8 cellular contexts compared by ENCODE assay signal in genomic region chr3:111071257-111072015, GRCh38. TPM values are rescaled to one million over a fixed set of nuclear protein-coding genes. Genes with fewer than 3 reads are reported as not detected.
DNase-seq lines count a peak whose midpoint lies in the region; ATAC-seq and TF ChIP-seq lines count a peak whose summit lies in the region.

Gene NECTIN3, plus strand, starts transcription at chr3:111071816. Its CDS starts 202 bp downstream, at chr3:111072018.

- H3K27ac ChIP-seq in SJSA1 = peak within 1 kb of the TSS; percentile 84

- no peaks in the 10 kb centered on the region for H3K9me3 ChIP-seq in SJSA1 (replicated peaks)
- H3K9me3 ChIP-seq in neuron (ENCODE audit: low read length) = no peaks in the 10 kb centered on the region

- H3K4me1 ChIP-seq in SJSA1 (replicated peaks) (peaks cover 11% of the 10 kb centered on the region), neuron (ENCODE audit: insufficient read depth, low read length) (peaks cover 21% of the 10 kb centered on the region)

- H3K36me3 ChIP-seq in SJSA1 (peaks cover 9% of the 10 kb centered on the region; the same call in 1 of the 2 replicates), neuron (ENCODE audit: insufficient read depth, low read length) (no peaks in the 10 kb centered on the region)

- H3K4me3 ChIP-seq in SJSA1 (peak within 1 kb of the TSS; percentile 94), neuron (ENCODE audit: low read length) (peak within 1 kb of the TSS; percentile 77)

- no peak for TF ChIP-seq CTCF in CD14-positive monocyte (IDR thresholded peaks at IDR 0.05)

- peaks cover 0 to 20% (median 12%) of the 10 kb centered on the region in 7 donors for H3K9me3 Mint-ChIP-seq in CD14-positive monocyte
- no peaks in the 10 kb centered on the region for H3K9me3 Mint-ChIP-seq in activated naive CD8-positive, alpha-beta T cell (ENCODE audit: low read depth)
- no peaks in the 10 kb centered on the region for H3K9me3 Mint-ChIP-seq in stimulated activated naive CD8-positive, alpha-beta T cell treated with anti-CD3 and anti-CD28 coated beads, Interleukin-15, amount 100 ng/mL, for 72 hours

- peak within 1 kb of the TSS; percentile 78 to 90 for H3K4me3 Mint-ChIP-seq in CD14-positive monocyte
- H3K4me3 Mint-ChIP-seq in activated naive CD8-positive, alpha-beta T cell = peak within 1 kb of the TSS; percentile 95
- peak within 1 kb of the TSS; percentile 85 to 97 for H3K4me3 Mint-ChIP-seq in stimulated activated naive CD8-positive, alpha-beta T cell treated with anti-CD3 and anti-CD28 coated beads, Interleukin-15, amount 100 ng/mL, for 72 hours

- H3K27me3 ChIP-seq in SJSA1 (replicated peaks) (no peaks in the 10 kb centered on the region), neuron (ENCODE audit: insufficient read depth, low read length) (no peaks in the 10 kb centered on the region)

- DNase-seq in CD14-positive monocyte (ENCODE audit: low spot score) = peak; percentile 47
- peak; percentile 99 for DNase-seq in HT1080 (ENCODE audit: low read depth)
- peak; percentile 95 to 96 for DNase-seq in SJSA1 (ENCODE audit: low read depth in 1 of 2, low spot score in 2 of 2)
- DNase-seq in germinal center (ENCODE audit: low spot score) = peak; percentile 74
- peak; percentile 79 to 83 for DNase-seq in stimulated activated naive CD8-positive, alpha-beta T cell treated with anti-CD3 and anti-CD28 coated beads, Interleukin-15, amount 100 ng/mL, for 72 hours

- peak within 1 kb of the TSS in 1 of 7 donors; percentile 59 for H3K27ac Mint-ChIP-seq in CD14-positive monocyte
- H3K27ac Mint-ChIP-seq in activated naive CD8-positive, alpha-beta T cell = peak within 1 kb of the TSS; percentile 18
- peak within 1 kb of the TSS; percentile 72 to 89 for H3K27ac Mint-ChIP-seq in stimulated activated naive CD8-positive, alpha-beta T cell treated with anti-CD3 and anti-CD28 coated beads, Interleukin-15, amount 100 ng/mL, for 72 hours

- peaks cover 19% of the 10 kb centered on the region for H3K4me1 Mint-ChIP-seq in CD14-positive monocyte
- peaks cover 28% of the 10 kb centered on the region for H3K4me1 Mint-ChIP-seq in activated naive CD8-positive, alpha-beta T cell (ENCODE audit: low read depth)
- H3K4me1 Mint-ChIP-seq in stimulated activated naive CD8-positive, alpha-beta T cell treated with anti-CD3 and anti-CD28 coated beads, Interleukin-15, amount 100 ng/mL, for 72 hours = peaks cover 28% of the 10 kb centered on the region

- intact Hi-C loops in CD14-positive monocyte (cut with micrococcal nuclease) = no loop called here

- peaks cover 50 to 77% (median 66%) of the 10 kb centered on the region in 3 donors for H3K27me3 Mint-ChIP-seq in CD14-positive monocyte (ENCODE audit: low read depth in 3 of 3)
- peaks cover 29% of the 10 kb centered on the region for H3K27me3 Mint-ChIP-seq in activated naive CD8-positive, alpha-beta T cell
- peaks cover 60% of the 10 kb centered on the region for H3K27me3 Mint-ChIP-seq in stimulated activated naive CD8-positive, alpha-beta T cell treated with anti-CD3 and anti-CD28 coated beads, Interleukin-15, amount 100 ng/mL, for 72 hours

- H2AFZ ChIP-seq in neuron (ENCODE audit: low read depth, low read length) = peak within 1 kb of the TSS; percentile 36

- peak; percentile 84 for ATAC-seq in GM19463 (IDR thresholded peaks at IDR 0.05; ENCODE audit: unreplicated experiment)
- ATAC-seq in stimulated activated naive CD8-positive, alpha-beta T cell treated with anti-CD3 and anti-CD28 coated beads, Interleukin-15, amount 100 ng/mL, for 72 hours = peak; percentile 90

- peaks cover 0 to 13% of the 10 kb centered on the region in 2 donors for H3K36me3 Mint-ChIP-seq in CD14-positive monocyte
- no peaks in the 10 kb centered on the region for H3K36me3 Mint-ChIP-seq in activated naive CD8-positive, alpha-beta T cell

RNA-seq across cellular contexts. Expression of gene NECTIN3, which starts in this region (rescaled TPM):
- polyA plus RNA-seq in CD14-positive monocyte = not detected
- 61.5 and 66.2 TPM in 2 replicates for total RNA-seq in HT1080 (2014; rRNA removed; shearing (Covaris generic))
- polyA plus RNA-seq in HT1080 (2015; cell fraction: cytosol; rRNA removed) = 41.2 and 51.0 TPM in 2 replicates
- 46.4 and 57.3 TPM in 2 replicates for polyA plus RNA-seq in HT1080 (2015; cell fraction: nucleus; rRNA removed)
- 72.7 and 83.4 TPM in 2 replicates for total RNA-seq in SJSA1 (2014; rRNA removed; shearing (Covaris generic))

Comparison
In these comparisons a context has a peak if more than half of its experiments do, and no peak if none do; other contexts are left out.
1. Peak in every context shown above with its lines: DNase-seq, ATAC-seq, H3K4me3 ChIP-seq and H3K27ac ChIP-seq.
2. Peak in DNase-seq in CD14-positive monocyte; RNA of the gene not detected or under 1 TPM.
3. DNase-seq: peak in every context shown above with its lines; median percentile 99 in HT1080; 96 in SJSA1; 81 in stimulated activated naive CD8-positive, alpha-beta T cell treated with anti-CD3 and anti-CD28 coated beads, Interleukin-15, amount 100 ng/mL, for 72 hours; 74 in germinal center; 47 in CD14-positive monocyte.